17 cellular contexts compared by ENCODE assay signal in the genomic region with DNA sequence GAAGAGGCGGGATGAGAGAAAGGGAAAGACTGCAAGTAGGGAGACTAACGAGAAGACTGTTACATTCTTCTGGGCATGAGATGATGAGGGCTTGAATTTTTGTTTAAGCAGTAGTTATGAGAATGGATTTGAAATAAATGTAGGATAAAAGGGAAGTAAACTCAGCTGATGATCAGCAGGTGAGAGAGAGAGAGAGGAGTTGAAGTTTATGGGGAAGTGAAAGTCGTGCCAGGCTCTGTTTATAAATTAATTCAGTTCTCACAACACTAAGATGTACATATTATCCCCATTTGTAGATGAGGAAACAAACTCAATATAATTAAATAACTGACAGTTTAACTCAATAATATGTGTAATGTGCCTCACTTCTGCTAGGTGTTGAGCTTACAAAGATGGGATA.
"Had no signal": no experiment of that assay in that cellular context is flagged by ENCODE, and none has a peak within 500 bp of the region (broad histone marks: within the 10 kb centered on the region; RNA-seq: fewer than 3 reads in every experiment).

No MANE protein-coding gene starts in this region.

- H3K27me3 ChIP-seq: body of pancreas, ovary, sigmoid colon, tibial artery, uterus had no signal

- DNase-seq: activated CD4-positive, alpha-beta T cell treated with anti-CD3 and anti-CD28 coated beads, Interleukin-2, amount 10 ng/mL, durations not matched to agents 7 days and 5 days; activated CD8-positive, alpha-beta memory T cell treated with anti-CD3 and anti-CD28 coated beads, Interleukin-2, amount 50 U/mL, for 48 hours; activated naive CD8-positive, alpha-beta T cell treated with anti-CD3 and anti-CD28 coated beads for 36 hours; amygdala; body of pancreas; caudate nucleus; naive thymus-derived CD4-positive, alpha-beta T cell; ovary; sigmoid colon; stimulated activated CD4-positive, alpha-beta T cell treated with anti-CD3 and anti-CD28 coated beads, Interleukin-2, amount 100 ng/mL, for 24 hours; stimulated activated naive CD4-positive, alpha-beta T cell; tibial artery; uterus had no signal

- H3K4me1 Mint-ChIP-seq: activated CD4-positive, alpha-beta T cell treated with anti-CD3 and anti-CD28 coated beads, Interleukin-2, amount 10 ng/mL, durations not matched to agents 7 days and 5 days; activated naive CD8-positive, alpha-beta T cell treated with anti-CD3 and anti-CD28 coated beads for 36 hours; naive thymus-derived CD4-positive, alpha-beta T cell had no signal

- H3K9me3 ChIP-seq: body of pancreas, ovary, tibial artery, uterus had no signal

- ATAC-seq: body of pancreas; esophagus mucosa; left lobe of liver; naive thymus-derived CD4-positive, alpha-beta T cell had no signal

- H3K36me3 Mint-ChIP-seq: activated naive CD8-positive, alpha-beta T cell treated with anti-CD3 and anti-CD28 coated beads for 36 hours; naive thymus-derived CD4-positive, alpha-beta T cell had no signal

- H3K4me3 Mint-ChIP-seq: activated CD4-positive, alpha-beta T cell treated with anti-CD3 and anti-CD28 coated beads, Interleukin-2, amount 10 ng/mL, durations not matched to agents 7 days and 5 days; activated naive CD8-positive, alpha-beta T cell treated with anti-CD3 and anti-CD28 coated beads for 36 hours; naive thymus-derived CD4-positive, alpha-beta T cell had no signal

- H3K27ac Mint-ChIP-seq: activated CD4-positive, alpha-beta T cell treated with anti-CD3 and anti-CD28 coated beads, Interleukin-2, amount 10 ng/mL, durations not matched to agents 7 days and 5 days; activated naive CD8-positive, alpha-beta T cell treated with anti-CD3 and anti-CD28 coated beads for 36 hours; naive thymus-derived CD4-positive, alpha-beta T cell had no signal

- H3K27ac ChIP-seq: body of pancreas, ovary, sigmoid colon, tibial artery, uterus had no signal

- FAIRE-seq: colon, islet of Langerhans had no signal

- H3K27me3 Mint-ChIP-seq: activated CD4-positive, alpha-beta T cell treated with anti-CD3 and anti-CD28 coated beads, Interleukin-2, amount 10 ng/mL, durations not matched to agents 7 days and 5 days had no signal

- H3K4me1 ChIP-seq: body of pancreas, sigmoid colon, tibial artery, uterus had no signal
